ENCODE assay signal across 1 cellular context in the genomic region with DNA sequence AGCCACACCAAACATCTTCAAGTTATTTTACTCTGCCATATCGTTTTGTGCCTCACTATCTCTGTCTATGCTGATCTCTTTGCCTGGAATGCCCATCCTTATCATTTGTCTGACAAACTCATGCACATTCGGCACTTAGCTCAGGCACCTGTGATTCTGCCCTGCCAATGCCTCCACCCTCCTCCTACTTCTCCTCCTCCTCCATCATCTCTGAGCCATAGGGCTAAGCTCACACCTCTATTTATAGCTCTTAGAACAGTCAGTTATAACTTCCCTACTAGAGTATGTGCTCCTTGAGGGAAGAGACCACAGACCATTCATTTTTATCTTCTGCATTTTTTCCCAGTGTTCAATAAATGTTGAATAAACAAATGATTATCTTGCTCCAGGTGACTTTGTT.
TF ChIP-seq lines count a peak whose summit lies in the region.

No MANE protein-coding gene starts in this region.

TF ChIP-seq in GM23338, 12 proteins besides CTCF, POLR2A, EP300 and RAD21 (continued from another document):
- TF ChIP-seq, protein P1, sequence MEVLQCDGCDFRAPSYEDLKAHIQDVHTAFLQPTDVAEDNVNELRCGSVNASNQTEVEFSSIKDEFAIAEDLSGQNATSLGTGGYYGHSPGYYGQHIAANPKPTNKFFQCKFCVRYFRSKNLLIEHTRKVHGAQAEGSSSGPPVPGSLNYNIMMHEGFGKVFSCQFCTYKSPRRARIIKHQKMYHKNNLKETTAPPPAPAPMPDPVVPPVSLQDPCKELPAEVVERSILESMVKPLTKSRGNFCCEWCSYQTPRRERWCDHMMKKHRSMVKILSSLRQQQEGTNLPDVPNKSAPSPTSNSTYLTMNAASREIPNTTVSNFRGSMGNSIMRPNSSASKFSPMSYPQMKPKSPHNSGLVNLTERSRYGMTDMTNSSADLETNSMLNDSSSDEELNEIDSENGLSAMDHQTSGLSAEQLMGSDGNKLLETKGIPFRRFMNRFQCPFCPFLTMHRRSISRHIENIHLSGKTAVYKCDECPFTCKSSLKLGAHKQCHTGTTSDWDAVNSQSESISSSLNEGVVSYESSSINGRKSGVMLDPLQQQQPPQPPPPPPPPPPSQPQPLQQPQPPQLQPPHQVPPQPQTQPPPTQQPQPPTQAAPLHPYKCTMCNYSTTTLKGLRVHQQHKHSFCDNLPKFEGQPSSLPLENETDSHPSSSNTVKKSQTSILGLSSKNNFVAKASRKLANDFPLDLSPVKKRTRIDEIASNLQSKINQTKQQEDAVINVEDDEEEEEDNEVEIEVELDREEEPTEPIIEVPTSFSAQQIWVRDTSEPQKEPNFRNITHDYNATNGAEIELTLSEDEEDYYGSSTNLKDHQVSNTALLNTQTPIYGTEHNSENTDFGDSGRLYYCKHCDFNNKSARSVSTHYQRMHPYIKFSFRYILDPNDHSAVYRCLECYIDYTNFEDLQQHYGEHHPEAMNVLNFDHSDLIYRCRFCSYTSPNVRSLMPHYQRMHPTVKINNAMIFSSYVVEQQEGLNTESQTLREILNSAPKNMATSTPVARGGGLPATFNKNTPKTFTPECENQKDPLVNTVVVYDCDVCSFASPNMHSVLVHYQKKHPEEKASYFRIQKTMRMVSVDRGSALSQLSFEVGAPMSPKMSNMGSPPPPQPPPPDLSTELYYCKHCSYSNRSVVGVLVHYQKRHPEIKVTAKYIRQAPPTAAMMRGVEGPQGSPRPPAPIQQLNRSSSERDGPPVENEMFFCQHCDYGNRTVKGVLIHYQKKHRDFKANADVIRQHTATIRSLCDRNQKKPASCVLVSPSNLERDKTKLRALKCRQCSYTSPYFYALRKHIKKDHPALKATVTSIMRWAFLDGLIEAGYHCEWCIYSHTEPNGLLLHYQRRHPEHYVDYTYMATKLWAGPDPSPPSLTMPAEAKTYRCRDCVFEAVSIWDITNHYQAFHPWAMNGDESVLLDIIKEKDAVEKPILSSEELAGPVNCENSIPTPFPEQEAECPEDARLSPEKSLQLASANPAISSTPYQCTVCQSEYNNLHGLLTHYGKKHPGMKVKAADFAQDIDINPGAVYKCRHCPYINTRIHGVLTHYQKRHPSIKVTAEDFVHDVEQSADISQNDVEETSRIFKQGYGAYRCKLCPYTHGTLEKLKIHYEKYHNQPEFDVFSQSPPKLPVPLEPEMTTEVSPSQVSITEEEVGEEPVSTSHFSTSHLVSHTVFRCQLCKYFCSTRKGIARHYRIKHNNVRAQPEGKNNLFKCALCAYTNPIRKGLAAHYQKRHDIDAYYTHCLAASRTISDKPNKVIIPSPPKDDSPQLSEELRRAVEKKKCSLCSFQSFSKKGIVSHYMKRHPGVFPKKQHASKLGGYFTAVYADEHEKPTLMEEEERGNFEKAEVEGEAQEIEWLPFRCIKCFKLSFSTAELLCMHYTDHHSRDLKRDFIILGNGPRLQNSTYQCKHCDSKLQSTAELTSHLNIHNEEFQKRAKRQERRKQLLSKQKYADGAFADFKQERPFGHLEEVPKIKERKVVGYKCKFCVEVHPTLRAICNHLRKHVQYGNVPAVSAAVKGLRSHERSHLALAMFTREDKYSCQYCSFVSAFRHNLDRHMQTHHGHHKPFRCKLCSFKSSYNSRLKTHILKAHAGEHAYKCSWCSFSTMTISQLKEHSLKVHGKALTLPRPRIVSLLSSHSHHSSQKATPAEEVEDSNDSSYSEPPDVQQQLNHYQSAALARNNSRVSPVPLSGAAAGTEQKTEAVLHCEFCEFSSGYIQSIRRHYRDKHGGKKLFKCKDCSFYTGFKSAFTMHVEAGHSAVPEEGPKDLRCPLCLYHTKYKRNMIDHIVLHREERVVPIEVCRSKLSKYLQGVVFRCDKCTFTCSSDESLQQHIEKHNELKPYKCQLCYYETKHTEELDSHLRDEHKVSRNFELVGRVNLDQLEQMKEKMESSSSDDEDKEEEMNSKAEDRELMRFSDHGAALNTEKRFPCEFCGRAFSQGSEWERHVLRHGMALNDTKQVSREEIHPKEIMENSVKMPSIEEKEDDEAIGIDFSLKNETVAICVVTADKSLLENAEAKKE (CRISPR knock-in tag; IDR thresholded peaks at IDR 0.05): no peak
- TF ChIP-seq, protein P2, sequence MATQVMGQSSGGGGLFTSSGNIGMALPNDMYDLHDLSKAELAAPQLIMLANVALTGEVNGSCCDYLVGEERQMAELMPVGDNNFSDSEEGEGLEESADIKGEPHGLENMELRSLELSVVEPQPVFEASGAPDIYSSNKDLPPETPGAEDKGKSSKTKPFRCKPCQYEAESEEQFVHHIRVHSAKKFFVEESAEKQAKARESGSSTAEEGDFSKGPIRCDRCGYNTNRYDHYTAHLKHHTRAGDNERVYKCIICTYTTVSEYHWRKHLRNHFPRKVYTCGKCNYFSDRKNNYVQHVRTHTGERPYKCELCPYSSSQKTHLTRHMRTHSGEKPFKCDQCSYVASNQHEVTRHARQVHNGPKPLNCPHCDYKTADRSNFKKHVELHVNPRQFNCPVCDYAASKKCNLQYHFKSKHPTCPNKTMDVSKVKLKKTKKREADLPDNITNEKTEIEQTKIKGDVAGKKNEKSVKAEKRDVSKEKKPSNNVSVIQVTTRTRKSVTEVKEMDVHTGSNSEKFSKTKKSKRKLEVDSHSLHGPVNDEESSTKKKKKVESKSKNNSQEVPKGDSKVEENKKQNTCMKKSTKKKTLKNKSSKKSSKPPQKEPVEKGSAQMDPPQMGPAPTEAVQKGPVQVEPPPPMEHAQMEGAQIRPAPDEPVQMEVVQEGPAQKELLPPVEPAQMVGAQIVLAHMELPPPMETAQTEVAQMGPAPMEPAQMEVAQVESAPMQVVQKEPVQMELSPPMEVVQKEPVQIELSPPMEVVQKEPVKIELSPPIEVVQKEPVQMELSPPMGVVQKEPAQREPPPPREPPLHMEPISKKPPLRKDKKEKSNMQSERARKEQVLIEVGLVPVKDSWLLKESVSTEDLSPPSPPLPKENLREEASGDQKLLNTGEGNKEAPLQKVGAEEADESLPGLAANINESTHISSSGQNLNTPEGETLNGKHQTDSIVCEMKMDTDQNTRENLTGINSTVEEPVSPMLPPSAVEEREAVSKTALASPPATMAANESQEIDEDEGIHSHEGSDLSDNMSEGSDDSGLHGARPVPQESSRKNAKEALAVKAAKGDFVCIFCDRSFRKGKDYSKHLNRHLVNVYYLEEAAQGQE (IDR thresholded peaks at IDR 0.05; ENCODE audit: unreplicated experiment): no peak
- TF ChIP-seq EZH2 (IDR thresholded peaks at IDR 0.05; ENCODE audit: low read depth, unreplicated experiment): no peak
- no peak for TF ChIP-seq EZH2phosphoT487 (IDR thresholded peaks at IDR 0.05; ENCODE audit: unreplicated experiment)
TF ChIP-seq in GM23338: peak in this region for 0.
